ENCODE assay signal across 22 cellular contexts in the genomic region with DNA sequence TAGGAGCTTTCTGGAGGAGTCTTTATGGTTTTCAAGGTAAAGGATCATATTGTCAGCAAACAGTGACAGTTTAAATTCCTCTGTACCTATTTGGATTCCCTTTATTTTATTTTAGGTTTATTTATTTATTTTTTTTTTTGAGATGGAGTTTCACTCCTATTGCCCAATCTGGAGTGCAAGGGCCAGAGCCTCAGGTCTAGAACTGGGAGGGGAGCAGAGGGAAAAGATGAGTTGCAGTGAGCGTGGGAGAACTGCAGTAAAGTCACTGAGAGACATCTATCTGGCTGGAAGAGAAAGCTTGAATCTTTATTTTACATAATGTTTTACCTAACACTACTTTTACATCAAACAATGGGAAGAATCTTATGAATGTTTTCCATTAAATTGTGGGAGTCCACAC.
"Had no signal": no experiment of that assay in that cellular context is flagged by ENCODE, and none has a peak within 500 bp of the region (broad histone marks: within the 10 kb centered on the region; RNA-seq: fewer than 3 reads in every experiment).

No MANE protein-coding gene starts in this region.

- H3K27ac Mint-ChIP-seq: activated CD4-positive, alpha-beta T cell treated with anti-CD3 and anti-CD28 coated beads, Interleukin-2, amount 10 ng/mL, durations not matched to agents 7 days and 5 days; activated CD8-positive, alpha-beta T cell treated with anti-CD3 and anti-CD28 coated beads, Interleukin-2, amount 10 ng/mL, durations not matched to agents 7 days and 5 days; activated naive CD4-positive, alpha-beta T cell treated with anti-CD3 and anti-CD28 coated beads, Interleukin-2, amount 10 ng/mL, durations not matched to agents 7 days and 5 days; activated naive CD8-positive, alpha-beta T cell treated with anti-CD3 and anti-CD28 coated beads, Interleukin-2, amount 50 U/mL, for 24 hours; activated T-cell treated with anti-CD3 and anti-CD28 coated beads, Interleukin-2, amount 50 U/mL, for 24 hours; mesothelial cell of epicardium; type B pancreatic cell had no signal

- H3K27me3 ChIP-seq: ascending aorta, esophagus muscularis mucosa, foreskin keratinocyte, hepatocyte, right atrium auricular region had no signal

- DNase-seq: activated CD4-positive, alpha-beta T cell treated with anti-CD3 and anti-CD28 coated beads, Interleukin-2, amount 10 ng/mL, durations not matched to agents 7 days and 5 days; activated CD8-positive, alpha-beta T cell treated with anti-CD3 and anti-CD28 coated beads, Interleukin-2, amount 10 ng/mL, durations not matched to agents 7 days and 5 days; activated effector memory CD4-positive, alpha-beta T cell treated with Interleukin-2 at 50 U/mL for 16 hours; activated naive CD4-positive, alpha-beta T cell treated with anti-CD3 and anti-CD28 coated beads, Interleukin-2, amount 10 ng/mL, durations not matched to agents 7 days and 5 days; activated naive CD8-positive, alpha-beta T cell treated with anti-CD3 and anti-CD28 coated beads, Interleukin-2, amount 50 U/mL, for 24 hours; activated T-cell treated with anti-CD3 and anti-CD28 coated beads, Interleukin-2, amount 50 U/mL, for 24 hours; effector CD8-positive, alpha-beta T cell; foreskin keratinocyte; small intestine; stimulated activated CD4-positive, alpha-beta T cell treated with anti-CD3 and anti-CD28 coated beads, Interleukin-15, amount 100 ng/mL, for 24 hours; stimulated activated CD4-positive, alpha-beta T cell treated with anti-CD3 and anti-CD28 coated beads, Interleukin-2, amount 100 ng/mL, for 48 hours; stimulated activated naive CD8-positive, alpha-beta T cell treated with anti-CD3 and anti-CD28 coated beads, Interleukin-15, amount 100 ng/mL, for 72 hours had no signal

- ATAC-seq: activated CD4-positive, CD25-positive, alpha-beta regulatory T cell treated with anti-CD3 and anti-CD28 coated beads, Interleukin-2, amount 50 U/mL, for 24 hours; activated CD8-positive, alpha-beta T cell treated with anti-CD3 and anti-CD28 coated beads, Interleukin-2, amount 10 ng/mL, durations not matched to agents 7 days and 5 days; activated naive CD8-positive, alpha-beta T cell treated with anti-CD3 and anti-CD28 coated beads, Interleukin-2, amount 50 U/mL, for 24 hours; foreskin keratinocyte; stimulated activated naive CD8-positive, alpha-beta T cell treated with anti-CD3 and anti-CD28 coated beads, Interleukin-15, amount 100 ng/mL, for 72 hours had no signal

- H3K9me3 ChIP-seq: ascending aorta, esophagus muscularis mucosa, prostate gland, right atrium auricular region had no signal

- H2AFZ ChIP-seq: hepatocyte had no signal

- H3K27me3 Mint-ChIP-seq: activated naive CD8-positive, alpha-beta T cell treated with anti-CD3 and anti-CD28 coated beads, Interleukin-2, amount 50 U/mL, for 24 hours; activated T-cell treated with anti-CD3 and anti-CD28 coated beads, Interleukin-2, amount 50 U/mL, for 24 hours; dendritic cell treated with granulocyte-macrophage colony-stimulating factor and Interleukin-4, amounts not matched to agents 40 ng/mL and 50 ng/mL, for 4 days; stimulated activated naive CD8-positive, alpha-beta T cell treated with anti-CD3 and anti-CD28 coated beads, Interleukin-15, amount 100 ng/mL, for 72 hours; type B pancreatic cell had no signal

- H3K4me3 ChIP-seq: ascending aorta, esophagus muscularis mucosa, hepatocyte, lung, prostate gland, right atrium auricular region had no signal

- H3K27ac ChIP-seq: esophagus muscularis mucosa, foreskin keratinocyte, hepatocyte, prostate gland had no signal

- H3K4me2 ChIP-seq: hepatocyte had no signal

- H3K4me3 Mint-ChIP-seq: activated CD4-positive, alpha-beta T cell treated with anti-CD3 and anti-CD28 coated beads, Interleukin-2, amount 10 ng/mL, durations not matched to agents 7 days and 5 days; activated CD8-positive, alpha-beta T cell treated with anti-CD3 and anti-CD28 coated beads, Interleukin-2, amount 10 ng/mL, durations not matched to agents 7 days and 5 days; activated naive CD4-positive, alpha-beta T cell treated with anti-CD3 and anti-CD28 coated beads, Interleukin-2, amount 10 ng/mL, durations not matched to agents 7 days and 5 days; activated naive CD8-positive, alpha-beta T cell treated with anti-CD3 and anti-CD28 coated beads, Interleukin-2, amount 50 U/mL, for 24 hours; activated T-cell treated with anti-CD3 and anti-CD28 coated beads, Interleukin-2, amount 50 U/mL, for 24 hours; dendritic cell treated with granulocyte-macrophage colony-stimulating factor and Interleukin-4, amounts not matched to agents 40 ng/mL and 50 ng/mL, for 4 days; mesothelial cell of epicardium; stimulated activated naive CD8-positive, alpha-beta T cell treated with anti-CD3 and anti-CD28 coated beads, Interleukin-15, amount 100 ng/mL, for 72 hours; type B pancreatic cell had no signal

- H3K4me1 ChIP-seq: foreskin keratinocyte, prostate gland, right atrium auricular region had no signal

- H3K9me3 Mint-ChIP-seq: activated T-cell treated with anti-CD3 and anti-CD28 coated beads, Interleukin-2, amount 50 U/mL, for 24 hours; dendritic cell treated with granulocyte-macrophage colony-stimulating factor and Interleukin-4, amounts not matched to agents 40 ng/mL and 50 ng/mL, for 4 days; stimulated activated naive CD8-positive, alpha-beta T cell treated with anti-CD3 and anti-CD28 coated beads, Interleukin-15, amount 100 ng/mL, for 72 hours; type B pancreatic cell had no signal

- H3K36me3 ChIP-seq: ascending aorta, esophagus muscularis mucosa, prostate gland, right atrium auricular region had no signal

- H3K36me3 Mint-ChIP-seq: mesothelial cell of epicardium, type B pancreatic cell had no signal
